In genomic region chr11:68364581-68364980, GRCh38 we compare ENCODE assay signal across 20 cellular contexts. TPM values are rescaled to one million over a fixed set of nuclear protein-coding genes. Genes with fewer than 3 reads are reported as not detected.
DNase-seq lines count a peak whose midpoint lies in the region; ATAC-seq, FAIRE-seq and TF ChIP-seq lines count a peak whose summit lies in the region.
"Had no signal": no experiment of that assay in that cellular context is flagged by ENCODE, and none has a peak within 500 bp of the region (broad histone marks: within the 10 kb centered on the region; RNA-seq: fewer than 3 reads in every experiment).

No MANE protein-coding gene starts in this region.

- H3K4me1 Mint-ChIP-seq in activated CD8-positive, alpha-beta T cell treated with anti-CD3 and anti-CD28 coated beads, Interleukin-2, amount 10 ng/mL, durations not matched to agents 7 days and 5 days (ENCODE audit: low read depth), result peaks cover 11% of the 10 kb centered on the region
- H3K4me1 Mint-ChIP-seq in activated CD8-positive, alpha-beta T cell treated with anti-CD3 and anti-CD28 coated beads for 36 hours (ENCODE audit: low read depth), result no peaks in the 10 kb centered on the region

- no peak overlapping the region for H3K4me3 Mint-ChIP-seq in activated CD8-positive, alpha-beta T cell treated with anti-CD3 and anti-CD28 coated beads, Interleukin-2, amount 10 ng/mL, durations not matched to agents 7 days and 5 days
- H3K4me3 Mint-ChIP-seq in activated CD8-positive, alpha-beta T cell treated with anti-CD3 and anti-CD28 coated beads for 36 hours, result no peak overlapping the region
- H3K4me3 Mint-ChIP-seq: HFFc6 had no signal

- no peaks in the 10 kb centered on the region for H4K20me1 ChIP-seq in GM12878 (ENCODE audit: control insufficient read depth, insufficient read depth)

- H3K27me3 ChIP-seq in GM12878 (replicated peaks in 1 of 2; ENCODE audit: control insufficient read depth in 2 of 2, insufficient read depth in 2 of 2, low read length in 1 of 2) (no peaks in the 10 kb centered on the region), neuronal stem cell (ENCODE audit: control insufficient read depth in 3 of 3, insufficient read depth in 3 of 3, low read depth in 1 of 3, low read length in 3 of 3) (no peaks in the 10 kb centered on the region), SJCRH30 (no peaks in the 10 kb centered on the region)

- 90% methylated on average over 6 of the region's 6 CpGs for WGBS in GM12878 (ENCODE audit: insufficient coverage, insufficient replicate concordance, low lambda C conversion rate, missing lambda C conversion rate)
- no CpG with 5 or more reads among the region's 6 CpGs for WGBS in neuronal stem cell (ENCODE audit: extremely low coverage in 2 of 2, insufficient read length in 2 of 2, insufficient replicate concordance in 1 of 2), 2 donors

- H2BK15ac ChIP-seq in neuronal stem cell (ENCODE audit: low read length), result no peak overlapping the region

- no peak overlapping the region for H2BK120ac ChIP-seq in neuronal stem cell (ENCODE audit: low read depth, low read length)

- no peak overlapping the region for H3K4ac ChIP-seq in neuronal stem cell (ENCODE audit: low read length)

- H2AK5ac ChIP-seq in neuronal stem cell (ENCODE audit: low read depth, low read length), result no peak overlapping the region

- no TSS peak for BruUV-seq in GM12878 (replicated peaks; lab: Mats Ljungman, UMichigan)

- H3K27me3 Mint-ChIP-seq in activated CD8-positive, alpha-beta T cell treated with anti-CD3 and anti-CD28 coated beads, Interleukin-2, amount 10 ng/mL, durations not matched to agents 7 days and 5 days (ENCODE audit: low read depth), result no peaks in the 10 kb centered on the region
- H3K27me3 Mint-ChIP-seq in activated CD8-positive, alpha-beta T cell treated with anti-CD3 and anti-CD28 coated beads for 36 hours, result no peaks in the 10 kb centered on the region

- H3K4me1 ChIP-seq in GM12878 (ENCODE audit: control insufficient read depth, insufficient read depth, low read length) (peaks cover 14% of the 10 kb centered on the region), neuronal stem cell (ENCODE audit: control insufficient read depth in 2 of 2, insufficient read depth in 1 of 2, low read depth in 1 of 2, low read length in 2 of 2) (no peaks in the 10 kb centered on the region), SJCRH30 (no peaks in the 10 kb centered on the region)
- H3K4me1 ChIP-seq: A549 had no signal

- H3K4me2 ChIP-seq in GM12878 (ENCODE audit: control insufficient read depth, insufficient read depth), result no peak overlapping the region
- no peak overlapping the region for H3K4me2 ChIP-seq in neuronal stem cell (ENCODE audit: insufficient read depth, low read length, poor library complexity, severe bottlenecking)
- H3K4me2 ChIP-seq: A549 had no signal

- H2BK12ac ChIP-seq in neuronal stem cell (ENCODE audit: low read length), result no peak overlapping the region

- no peaks in the 10 kb centered on the region for H3K79me2 ChIP-seq in GM12878 (ENCODE audit: control insufficient read depth, insufficient read depth, low read length)

- no peak overlapping the region for H2BK5ac ChIP-seq in neuronal stem cell (ENCODE audit: low read length)

- POLR2A ChIA-PET in activated CD8-positive, alpha-beta T cell treated with anti-CD3 and anti-CD28 coated beads, Interleukin-2, amount 10 ng/mL, durations not matched to agents 7 days and 5 days (lab: Charles Lee), result no interaction called here
- POLR2A ChIA-PET in activated CD8-positive, alpha-beta T cell treated with anti-CD3 and anti-CD28 coated beads for 36 hours (lab: Charles Lee), result no interaction called here
- POLR2A ChIA-PET in GM12878 (lab: Charles Lee), result no interaction called here

- SMC1A ChIA-PET in GM12878 (lab: Charles Lee; ENCODE audit: uncharacterized antibody, unreplicated experiment), result no interaction called here

- H4K8ac ChIP-seq in neuronal stem cell (ENCODE audit: low read depth, low read length), result no peak overlapping the region

- H3K27ac ChIP-seq in GM12878 (ENCODE audit: control insufficient read depth, insufficient read depth), result peak overlapping the region; percentile 25; the same call in 1 of the 2 replicates
- H3K27ac ChIP-seq in neuronal stem cell (replicated peaks; ENCODE audit: low read length), result no peak overlapping the region
- H3K27ac ChIP-seq in SJCRH30, result no peak overlapping the region
- H3K27ac ChIP-seq: A549, HL-60 had no signal

- CTCF ChIA-PET in activated CD8-positive, alpha-beta T cell treated with anti-CD3 and anti-CD28 coated beads, Interleukin-2, amount 10 ng/mL, durations not matched to agents 7 days and 5 days (lab: Charles Lee), result interaction anchor here (0.9 kb wide), 1 partner anchor 18 kb away, joined by 3 read pairs; no protein-coding TSS in a partner anchor
- CTCF ChIA-PET in activated CD8-positive, alpha-beta T cell treated with anti-CD3 and anti-CD28 coated beads for 36 hours (lab: Charles Lee), result no interaction called here
- CTCF ChIA-PET in GM12878 (lab: Yijun Ruan, JAX), result no interaction called here

- TF ChIP-seq POLR2A in GM12878 (IDR thresholded peaks at IDR 0.05; ENCODE audit: low read depth, low read length), result no peak

- peak overlapping the region; percentile 44 for H3K27ac Mint-ChIP-seq in activated CD8-positive, alpha-beta T cell treated with anti-CD3 and anti-CD28 coated beads, Interleukin-2, amount 10 ng/mL, durations not matched to agents 7 days and 5 days
- no peak overlapping the region for H3K27ac Mint-ChIP-seq in activated CD8-positive, alpha-beta T cell treated with anti-CD3 and anti-CD28 coated beads for 36 hours
- H3K27ac Mint-ChIP-seq: HFFc6 had no signal

- H3K23ac ChIP-seq in neuronal stem cell (ENCODE audit: low read depth, low read length, poor library complexity), result no peak overlapping the region

- intact Hi-C loops in activated CD8-positive, alpha-beta T cell treated with anti-CD3 and anti-CD28 coated beads for 36 hours (cut with micrococcal nuclease), result no loop called here
- intact Hi-C loops in GM12878 (cut with micrococcal nuclease; ENCODE audit: unreplicated experiment), result no loop called here

- H4K91ac ChIP-seq in neuronal stem cell (ENCODE audit: low read depth, low read length, poor library complexity), result no peak overlapping the region

- H3K9ac ChIP-seq in GM12878 (ENCODE audit: control insufficient read depth, insufficient read depth, low read length) (no peak overlapping the region), neuronal stem cell (ENCODE audit: low read depth, low read length, poor library complexity) (no peak overlapping the region)

- H2AFZ ChIP-seq in GM12878 (ENCODE audit: control insufficient read depth, low read depth, low read length) (no peak overlapping the region), neuronal stem cell (ENCODE audit: low read length) (no peak overlapping the region)

- peaks cover 18% of the 10 kb centered on the region for H3K36me3 Mint-ChIP-seq in activated CD8-positive, alpha-beta T cell treated with anti-CD3 and anti-CD28 coated beads, Interleukin-2, amount 10 ng/mL, durations not matched to agents 7 days and 5 days (ENCODE audit: low read depth)
- peaks cover 5% of the 10 kb centered on the region for H3K36me3 Mint-ChIP-seq in activated CD8-positive, alpha-beta T cell treated with anti-CD3 and anti-CD28 coated beads for 36 hours (ENCODE audit: low read depth)

- TF ChIP-seq RAD21 in GM12878 (IDR thresholded peaks at IDR 0.05; ENCODE audit: insufficient read depth, low read depth, low read length), result no peak

- no peaks in the 10 kb centered on the region for H3K9me3 Mint-ChIP-seq in activated CD8-positive, alpha-beta T cell treated with anti-CD3 and anti-CD28 coated beads, Interleukin-2, amount 10 ng/mL, durations not matched to agents 7 days and 5 days (ENCODE audit: insufficient read depth)
- H3K9me3 Mint-ChIP-seq in activated CD8-positive, alpha-beta T cell treated with anti-CD3 and anti-CD28 coated beads for 36 hours, result no peaks in the 10 kb centered on the region
- H3K9me3 Mint-ChIP-seq: HFFc6 had no signal

- RAD21 ChIA-PET in GM12878 (lab: Charles Lee; ENCODE audit: unreplicated experiment), result no interaction called here

- TF ChIP-seq EP300 in GM12878 (IDR thresholded peaks at IDR 0.05; ENCODE audit: borderline replicate concordance in 1 of 2, control insufficient read depth in 1 of 2, low read depth in 2 of 2, low read length in 2 of 2), result no peak

- H3K79me1 ChIP-seq in neuronal stem cell (ENCODE audit: low read depth, low read length), result peaks cover 3% of the 10 kb centered on the region

- in situ Hi-C loops in GM12878 (cut with MboI), result no loop called here

- no peak for FAIRE-seq in GM12878 (lab: Jason Lieb, UNC)
- FAIRE-seq: A549, G401.6, H1, RCC 7860 had no signal

- H3K36me3 ChIP-seq in GM12878 (ENCODE audit: control insufficient read depth in 2 of 2, insufficient read depth in 2 of 2, low read length in 1 of 2) (peaks cover 0 to 7% of the 10 kb centered on the region in 2 experiments; a peak in 3 of 4 replicates), neuronal stem cell (replicated peaks in 1 of 2; ENCODE audit: control insufficient read depth in 2 of 2, insufficient read depth in 2 of 2, low read length in 2 of 2) (peaks cover 27 to 45% of the 10 kb centered on the region in 2 donors), SJCRH30 (peaks cover 18% of the 10 kb centered on the region; the same call in 1 of the 2 replicates)

- H3K9me3 ChIP-seq in GM12878 (replicated peaks; ENCODE audit: control insufficient read depth, insufficient read depth, low read length) (no peaks in the 10 kb centered on the region), neuronal stem cell (replicated peaks in 1 of 2; ENCODE audit: control insufficient read depth in 2 of 2, insufficient read depth in 1 of 2, low read depth in 1 of 2, low read length in 2 of 2) (peaks cover 4 to 5% of the 10 kb centered on the region in 2 donors), SJCRH30 (replicated peaks) (no peaks in the 10 kb centered on the region)
- H3K9me3 ChIP-seq: A549 had no signal

- DNase-seq in activated CD8-positive, alpha-beta T cell treated with anti-CD3 and anti-CD28 coated beads, Interleukin-2, amount 10 ng/mL, durations not matched to agents 7 days and 5 days, result no peak
- DNase-seq in activated CD8-positive, alpha-beta T cell treated with anti-CD3 and anti-CD28 coated beads for 36 hours, result no peak
- DNase-seq in GM12878 (ENCODE audit: low read depth, low spot score), result no peak
- no peak for DNase-seq in neuronal stem cell (ENCODE audit: low spot score)
- no peak for DNase-seq in stimulated activated naive CD4-positive, alpha-beta T cell treated with Interleukin-2 at 50 U/mL for 16 hours (lab: John Stamatoyannopoulos, UW)
- no peak for DNase-seq in SJCRH30
- DNase-seq in A172 (ENCODE audit: low spot score), result no peak
- no peak for DNase-seq in SHP77 (lab: John Stamatoyannopoulos, UW)
- DNase-seq: DMS79 treated with DMSO at 0.1 percent for 48 hours, HFFc6, MV-4-11, NCI-H1417 treated with DMSO at 0.1 percent for 48 hours, NCI-H2029, NCI-H2171 treated with DMSO at 0.1 percent for 48 hours, NCI-H510A had no signal

- no peak overlapping the region for H3K14ac ChIP-seq in neuronal stem cell (ENCODE audit: low read length)

- H3K18ac ChIP-seq in neuronal stem cell (ENCODE audit: low read length), result peak overlapping the region; percentile 28

- H3K4me3 ChIP-seq in GM12878 (no peak overlapping the region), neuronal stem cell (ENCODE audit: low read length in 2 of 2) (no peak overlapping the region), SJCRH30 (no peak overlapping the region)
- H3K4me3 ChIP-seq: A549 had no signal

- no peak for ATAC-seq in activated CD8-positive, alpha-beta T cell treated with anti-CD3 and anti-CD28 coated beads, Interleukin-2, amount 10 ng/mL, durations not matched to agents 7 days and 5 days
- no peak for ATAC-seq in activated CD8-positive, alpha-beta T cell treated with anti-CD3 and anti-CD28 coated beads for 36 hours
- no peak for ATAC-seq in GM12878
- ATAC-seq: A549 had no signal

- no peak for TF ChIP-seq CTCF in activated CD8-positive, alpha-beta T cell treated with anti-CD3 and anti-CD28 coated beads for 36 hours (IDR thresholded peaks at IDR 0.05)
- no peak for TF ChIP-seq CTCF in GM12878 (IDR thresholded peaks at IDR 0.05 in 2 of 3, conservative IDR thresholded peaks at IDR 0.05 in 1 of 3; ENCODE audit: control insufficient read depth in 2 of 3, extremely low read depth in 1 of 3, insufficient read depth in 1 of 3, low read depth in 3 of 3, low read length in 3 of 3)

RNA-seq across cellular contexts. Expression of gene LRP5, which starts 52.2 kb away (rescaled TPM):
- total RNA-seq in activated CD8-positive, alpha-beta T cell treated with anti-CD3 and anti-CD28 coated beads, Interleukin-2, amount 10 ng/mL, durations not matched to agents 7 days and 5 days, result 10 to 100 TPM; 37.1 to 46.3 TPM
- 10 to 100 TPM; 10.5 to 15.3 TPM for total RNA-seq in activated CD8-positive, alpha-beta T cell treated with anti-CD3 and anti-CD28 coated beads for 36 hours
- 56.4 and 81.7 TPM in 2 replicates for total RNA-seq in GM12878 (2013; cell fraction: nucleolus; rRNA removed)
- total RNA-seq in GM12878 (2014; rRNA removed) (13.1 and 15.7 TPM in 2 replicates), GM12878 (2014; rRNA removed; fragmentation: Illumina TruSeq; extraction: Trizol) (6.4 and 7.9 TPM in 2 replicates), GM12878 (2021) (31.9 and 34.0 TPM in 2 replicates)
- polyA plus RNA-seq in GM12878 (2011; ENCODE audit: low read depth), result 1.8 TPM
- polyA plus RNA-seq in GM12878 (2011; rRNA removed) (1.4 and 4.7 TPM in 2 replicates), GM12878 (2014; fragmentation: Illumina TruSeq; extraction: Trizol) (0.70 and 4.8 TPM in 2 replicates), GM12878 (2014; fragmentation: Nextera tagmentation; extraction: Ambion mirVana) (under 1 TPM; 0.37 to 0.97 TPM), GM12878 (2014; rRNA removed) (12.2 and 13.2 TPM in 2 replicates), GM12878 (2016; fragmentation: Nextera tagmentation; extraction: Ambion mirVana) (10 to 100 TPM in 1 of 2 experiments, 1 to 10 TPM in 1; 5.3 to 11.5 TPM)
- 7.2 and 8.4 TPM in 2 replicates for polyA plus RNA-seq in GM12878 (2011; cell fraction: cytosol; rRNA removed)
- 15.6 and 23.2 TPM in 2 replicates for polyA plus RNA-seq in GM12878 (2011; cell fraction: nucleus; rRNA removed)
- polyA plus RNA-seq in GM12878 (2012), result 7.5 and 10.0 TPM in 2 replicates
- polyA minus RNA-seq in GM12878 (2011; rRNA and poly(A)+ RNA removed), result 12.6 and 23.1 TPM in 2 replicates
- 8.2 and 13.0 TPM in 2 replicates for polyA minus RNA-seq in GM12878 (2011; cell fraction: cytosol; rRNA and poly(A)+ RNA removed)
- 12.1 and 20.7 TPM in 2 replicates for polyA minus RNA-seq in GM12878 (2011; cell fraction: nucleus; rRNA and poly(A)+ RNA removed)
- 32.3 TPM for polyA plus RNA-seq in neuronal stem cell (2013, experiment 1 of 2)
- 34.5 TPM for polyA plus RNA-seq in neuronal stem cell (2013, experiment 2 of 2)
- total RNA-seq in SJCRH30 (2014; rRNA removed; shearing (Covaris generic)), result 45.5 and 46.5 TPM in 2 replicates
- total RNA-seq in A172 (2014; rRNA removed; shearing (Covaris generic)), result 13.2 and 13.7 TPM in 2 replicates
